Comparison of ENCODE assay signal across 15 cellular contexts in genomic region chr5:139849501-139849900, GRCh38. TPM values are rescaled to one million over a fixed set of nuclear protein-coding genes. Genes with fewer than 3 reads are reported as not detected.
A peak's percentile ranks its signal among the peaks of the same experiment; 100 is the strongest.
DNase-seq lines count a peak whose midpoint lies in the region; ATAC-seq, FAIRE-seq and TF ChIP-seq lines count a peak whose summit lies in the region.
"Had no signal": no experiment of that assay in that cellular context is flagged by ENCODE, and none has a peak within 500 bp of the region (broad histone marks: within the 10 kb centered on the region; RNA-seq: fewer than 3 reads in every experiment).

No MANE protein-coding gene starts in this region.

- no peak for TF ChIP-seq POLR2A in GM12892 (IDR thresholded peaks at IDR 0.05; ENCODE audit: low read depth, low read length)

- no peaks in the 10 kb centered on the region for H3K79me2 ChIP-seq in OCI-LY7 (ENCODE audit: insufficient read depth, low read depth, low read length)

- peak overlapping the region; percentile 2 for H3K4me3 Mint-ChIP-seq in activated CD4-positive, alpha-beta T cell treated with anti-CD3 and anti-CD28 coated beads for 36 hours
- H3K4me3 Mint-ChIP-seq in activated CD4-positive, alpha-beta T cell treated with anti-CD3 and anti-CD28 coated beads, Interleukin-2, amount 10 ng/mL, durations not matched to agents 7 days and 5 days = no peak overlapping the region
- H3K4me3 Mint-ChIP-seq in chondrocyte (ENCODE audit: unreplicated experiment) (peak overlapping the region; percentile 29), osteocyte (ENCODE audit: unreplicated experiment) (peak overlapping the region; percentile 31), HFFc6 (no peak overlapping the region)

- TF ChIP-seq CTCF in chondrocyte (IDR thresholded peaks at IDR 0.05) = no peak
- no peak for TF ChIP-seq CTCF in osteocyte (IDR thresholded peaks at IDR 0.05)
- TF ChIP-seq CTCF in HFFc6 (IDR thresholded peaks at IDR 0.05) = no peak
- TF ChIP-seq CTCF in OCI-LY7 (conservative IDR thresholded peaks at IDR 0.05; ENCODE audit: low read length) = no peak

- no peak for DNase-seq in activated CD4-positive, alpha-beta T cell treated with anti-CD3 and anti-CD28 coated beads for 36 hours
- DNase-seq in activated CD4-positive, alpha-beta T cell treated with anti-CD3 and anti-CD28 coated beads, Interleukin-2, amount 10 ng/mL, durations not matched to agents 7 days and 5 days = no peak
- DNase-seq in GM12892 (ENCODE audit: insufficient read length) = no peak
- DNase-seq in chondrocyte (ENCODE audit: low spot score) = peak; percentile 44
- DNase-seq in osteocyte (ENCODE audit: extremely low spot score, unreplicated experiment) = no peak
- DNase-seq in HFFc6 = no peak
- no peak for DNase-seq in OCI-LY7 (ENCODE audit: low spot score)
- DNase-seq: NCI-H187 treated with DMSO at 0.1 percent for 48 hours, psoas muscle, transverse colon had no signal

- no peak overlapping the region for H2AFZ ChIP-seq in OCI-LY7 (ENCODE audit: low read length)

- H3K9me3 ChIP-seq in OCI-LY7 (ENCODE audit: low read length) = no peaks in the 10 kb centered on the region
- H3K9me3 ChIP-seq: gastrocnemius medialis, Peyer's patch, psoas muscle, transverse colon had no signal

- peaks cover 19% of the 10 kb centered on the region for H3K27me3 Mint-ChIP-seq in activated CD4-positive, alpha-beta T cell treated with anti-CD3 and anti-CD28 coated beads for 36 hours
- H3K27me3 Mint-ChIP-seq in activated CD4-positive, alpha-beta T cell treated with anti-CD3 and anti-CD28 coated beads, Interleukin-2, amount 10 ng/mL, durations not matched to agents 7 days and 5 days = peaks cover 35% of the 10 kb centered on the region
- peaks cover 12% of the 10 kb centered on the region for H3K27me3 Mint-ChIP-seq in chondrocyte (ENCODE audit: low read depth)
- peaks cover 39% of the 10 kb centered on the region for H3K27me3 Mint-ChIP-seq in osteocyte (ENCODE audit: unreplicated experiment)
- H3K27me3 Mint-ChIP-seq in HFFc6 (ENCODE audit: insufficient read depth) = peaks cover 51% of the 10 kb centered on the region

- H4K20me1 ChIP-seq in OCI-LY7 (ENCODE audit: insufficient read depth, low read length) = no peaks in the 10 kb centered on the region

- H3K9me3 Mint-ChIP-seq in activated CD4-positive, alpha-beta T cell treated with anti-CD3 and anti-CD28 coated beads for 36 hours (ENCODE audit: low read depth) = no peaks in the 10 kb centered on the region
- no peaks in the 10 kb centered on the region for H3K9me3 Mint-ChIP-seq in activated CD4-positive, alpha-beta T cell treated with anti-CD3 and anti-CD28 coated beads, Interleukin-2, amount 10 ng/mL, durations not matched to agents 7 days and 5 days
- H3K9me3 Mint-ChIP-seq in chondrocyte (ENCODE audit: low read depth) (no peaks in the 10 kb centered on the region), osteocyte (ENCODE audit: unreplicated experiment) (no peaks in the 10 kb centered on the region), HFFc6 (no peaks in the 10 kb centered on the region)

- POLR2A ChIA-PET in activated CD4-positive, alpha-beta T cell treated with anti-CD3 and anti-CD28 coated beads for 36 hours (lab: Charles Lee) = interaction anchor here (0.6 kb wide), 1 partner anchor 675 kb away, joined by 7 read pairs; no protein-coding TSS in a partner anchor
- POLR2A ChIA-PET in activated CD4-positive, alpha-beta T cell treated with anti-CD3 and anti-CD28 coated beads, Interleukin-2, amount 10 ng/mL, durations not matched to agents 7 days and 5 days (lab: Charles Lee) = no interaction called here
- POLR2A ChIA-PET in OCI-LY7 (lab: Charles Lee) = no interaction called here

- H3K4me1 Mint-ChIP-seq in activated CD4-positive, alpha-beta T cell treated with anti-CD3 and anti-CD28 coated beads for 36 hours = peaks cover 5% of the 10 kb centered on the region
- H3K4me1 Mint-ChIP-seq in activated CD4-positive, alpha-beta T cell treated with anti-CD3 and anti-CD28 coated beads, Interleukin-2, amount 10 ng/mL, durations not matched to agents 7 days and 5 days = peaks cover 8% of the 10 kb centered on the region
- H3K4me1 Mint-ChIP-seq in chondrocyte (ENCODE audit: low read depth) (peaks cover 6% of the 10 kb centered on the region), osteocyte (ENCODE audit: unreplicated experiment) (peaks cover 3% of the 10 kb centered on the region), HFFc6 (ENCODE audit: low read depth) (no peaks in the 10 kb centered on the region)

- no TSS peak for BruUV-seq in OCI-LY7 (replicated peaks; lab: Mats Ljungman, UMichigan)

- CTCF ChIA-PET in activated CD4-positive, alpha-beta T cell treated with anti-CD3 and anti-CD28 coated beads for 36 hours (lab: Charles Lee) = interaction anchor here (1.2 to 2.2 kb wide), 6 partner anchors 9 to 119 kb away, joined by 3 to 20 read pairs (median 6); no protein-coding TSS in a partner anchor
- CTCF ChIA-PET in activated CD4-positive, alpha-beta T cell treated with anti-CD3 and anti-CD28 coated beads, Interleukin-2, amount 10 ng/mL, durations not matched to agents 7 days and 5 days (lab: Charles Lee) = interaction anchor here (0.8 to 1.4 kb wide), 4 partner anchors 11 to 62 kb away, joined by 3 to 7 read pairs (median 4); no protein-coding TSS in a partner anchor
- CTCF ChIA-PET in OCI-LY7 (lab: Charles Lee; ENCODE audit: unreplicated experiment) = no interaction called here

- peak; percentile 60 for FAIRE-seq in GM12892 (lab: Jason Lieb, UNC)
- FAIRE-seq: endothelial cell of umbilical vein, GM19239 had no signal

- H3K36me3 Mint-ChIP-seq in activated CD4-positive, alpha-beta T cell treated with anti-CD3 and anti-CD28 coated beads for 36 hours (ENCODE audit: low read depth) = no peaks in the 10 kb centered on the region
- H3K36me3 Mint-ChIP-seq in activated CD4-positive, alpha-beta T cell treated with anti-CD3 and anti-CD28 coated beads, Interleukin-2, amount 10 ng/mL, durations not matched to agents 7 days and 5 days (ENCODE audit: low read depth) = no peaks in the 10 kb centered on the region
- H3K36me3 Mint-ChIP-seq in chondrocyte (ENCODE audit: low read depth) (no peaks in the 10 kb centered on the region), osteocyte (ENCODE audit: unreplicated experiment) (no peaks in the 10 kb centered on the region), HFFc6 (ENCODE audit: low read depth) (no peaks in the 10 kb centered on the region)

- no peak overlapping the region for H3K27ac Mint-ChIP-seq in activated CD4-positive, alpha-beta T cell treated with anti-CD3 and anti-CD28 coated beads for 36 hours
- H3K27ac Mint-ChIP-seq in activated CD4-positive, alpha-beta T cell treated with anti-CD3 and anti-CD28 coated beads, Interleukin-2, amount 10 ng/mL, durations not matched to agents 7 days and 5 days = no peak overlapping the region
- H3K27ac Mint-ChIP-seq in chondrocyte (ENCODE audit: unreplicated experiment) (no peak overlapping the region), osteocyte (ENCODE audit: unreplicated experiment) (no peak overlapping the region), HFFc6 (no peak overlapping the region)

- H3K4me2 ChIP-seq in OCI-LY7 (ENCODE audit: low read length) = no peak overlapping the region

- H3K4me3 ChIP-seq in OCI-LY7 (ENCODE audit: low read depth, low read length, poor library complexity, severe bottlenecking) = no peak overlapping the region
- H3K4me3 ChIP-seq: gastrocnemius medialis, psoas muscle, transverse colon had no signal

- intact Hi-C loops in activated CD4-positive, alpha-beta T cell treated with anti-CD3 and anti-CD28 coated beads for 36 hours (cut with DNase I, micrococcal nuclease) = loop anchor here (2.0 to 10.0 kb wide), 3 partner anchors 55 to 202 kb away; partner anchors contain the start of genes CXXC5 (in 1 of the 2) and PSD2 (in 1 of the 2)
- intact Hi-C loops in OCI-LY7 (cut with micrococcal nuclease; ENCODE audit: unreplicated experiment) = no loop called here

- H3K27ac ChIP-seq in OCI-LY7 (ENCODE audit: low read depth, low read length, poor library complexity, severe bottlenecking) = no peak overlapping the region
- H3K27ac ChIP-seq: psoas muscle had no signal

- H3K9me2 ChIP-seq in OCI-LY7 (ENCODE audit: insufficient read depth, low read length) = no peaks in the 10 kb centered on the region

- no peaks in the 10 kb centered on the region for H3K4me1 ChIP-seq in OCI-LY7 (ENCODE audit: insufficient read depth, low read length, poor library complexity, severe bottlenecking)

- no peak for ATAC-seq in activated CD4-positive, alpha-beta T cell treated with anti-CD3 and anti-CD28 coated beads for 36 hours
- no peak for ATAC-seq in GM21390 (IDR thresholded peaks at IDR 0.05; ENCODE audit: unreplicated experiment)
- ATAC-seq: gastrocnemius medialis had no signal

- no peaks in the 10 kb centered on the region for H3K36me3 ChIP-seq in OCI-LY7 (ENCODE audit: insufficient read depth, low read length)
- H3K36me3 ChIP-seq: Peyer's patch, transverse colon had no signal

RNA-seq across cellular contexts. Expression of gene PSD2, which starts 53.9 kb away (rescaled TPM):
- not detected for total RNA-seq in activated CD4-positive, alpha-beta T cell treated with anti-CD3 and anti-CD28 coated beads for 36 hours
- not detected for total RNA-seq in activated CD4-positive, alpha-beta T cell treated with anti-CD3 and anti-CD28 coated beads, Interleukin-2, amount 10 ng/mL, durations not matched to agents 7 days and 5 days
- not detected for polyA plus RNA-seq in GM12892 (2012; ENCODE audit: missing spikeins)
- total RNA-seq in chondrocyte (0.47 to 1.5 TPM (median 0.82 TPM) in 3 replicates), osteocyte (0.57 and 0.62 TPM in 2 replicates), OCI-LY7 (2022) (0.11 and 0.15 TPM in 2 replicates)
- total RNA-seq in HFFc6 (2021; fragmentation: NEBNext Ultra II Directional; extraction: Animal tissue kit (Norgen Biotek cat#: 25700)) = under 1 TPM in 5 of 6 experiments, not detected in 1; 0.02 to 0.14 (median 0.07) TPM
- total RNA-seq in OCI-LY7 (2014; rRNA removed; shearing (Covaris generic)) = 0.08 and 0.13 TPM in 2 replicates
- total RNA-seq: endothelial cell of umbilical vein, Peyer's patch had no signal
- polyA plus RNA-seq: endothelial cell of umbilical vein had no signal

Comparison
In these comparisons a context has a peak if more than half of its experiments do, and no peak if none do; other contexts are left out.
1. H3K4me3 Mint-ChIP-seq: peak in activated CD4-positive, alpha-beta T cell treated with anti-CD3 and anti-CD28 coated beads for 36 hours (single experiment), chondrocyte (single experiment) and osteocyte (single experiment); none in activated CD4-positive, alpha-beta T cell treated with anti-CD3 and anti-CD28 coated beads, Interleukin-2, amount 10 ng/mL, durations not matched to agents 7 days and 5 days (single experiment) and HFFc6 (single experiment).